In genomic region chr18:50334546-50335152, GRCh38 we compare ENCODE assay signal across 1 cellular context.
TF ChIP-seq lines count a peak whose summit lies in the region.

No MANE protein-coding gene starts in this region.

TF ChIP-seq in GM12878, 131 proteins besides CTCF, POLR2A, EP300 and RAD21 (continued from another document):
- no peak for TF ChIP-seq E4F1 (IDR thresholded peaks at IDR 0.05; ENCODE audit: borderline replicate concordance, partially characterized antibody)
- no peak for TF ChIP-seq NR2C2 (IDR thresholded peaks at IDR 0.05; ENCODE audit: borderline replicate concordance, control insufficient read depth, insufficient read length, low read depth)
- TF ChIP-seq MLLT1 (IDR thresholded peaks at IDR 0.05) = peak; percentile 59; the same call in 1 of the 2 replicates
- TF ChIP-seq ZNF24 (IDR thresholded peaks at IDR 0.05) = no peak
- peak; percentile 82 for TF ChIP-seq ATF2 (IDR thresholded peaks at IDR 0.05; ENCODE audit: low read length)
- TF ChIP-seq E2F8 (IDR thresholded peaks at IDR 0.05; ENCODE audit: low read depth, partially characterized antibody) = no peak
- TF ChIP-seq STAT3 (IDR thresholded peaks at IDR 0.05; ENCODE audit: low read depth, low read length) = no peak
- TF ChIP-seq ELK1 (IDR thresholded peaks at IDR 0.05; ENCODE audit: low read depth, low read length) = no peak
- no peak for TF ChIP-seq SKIL (IDR thresholded peaks at IDR 0.05; ENCODE audit: low read depth, poor library complexity, severe bottlenecking)
- peak; percentile 84 for TF ChIP-seq NFIC (IDR thresholded peaks at IDR 0.05; ENCODE audit: low read depth, low read length)
- TF ChIP-seq FOXM1 (IDR thresholded peaks at IDR 0.05; ENCODE audit: low read depth, low read length) = peak; percentile 80
- no peak for TF ChIP-seq LARP7 (IDR thresholded peaks at IDR 0.05)
